In the genomic region with DNA sequence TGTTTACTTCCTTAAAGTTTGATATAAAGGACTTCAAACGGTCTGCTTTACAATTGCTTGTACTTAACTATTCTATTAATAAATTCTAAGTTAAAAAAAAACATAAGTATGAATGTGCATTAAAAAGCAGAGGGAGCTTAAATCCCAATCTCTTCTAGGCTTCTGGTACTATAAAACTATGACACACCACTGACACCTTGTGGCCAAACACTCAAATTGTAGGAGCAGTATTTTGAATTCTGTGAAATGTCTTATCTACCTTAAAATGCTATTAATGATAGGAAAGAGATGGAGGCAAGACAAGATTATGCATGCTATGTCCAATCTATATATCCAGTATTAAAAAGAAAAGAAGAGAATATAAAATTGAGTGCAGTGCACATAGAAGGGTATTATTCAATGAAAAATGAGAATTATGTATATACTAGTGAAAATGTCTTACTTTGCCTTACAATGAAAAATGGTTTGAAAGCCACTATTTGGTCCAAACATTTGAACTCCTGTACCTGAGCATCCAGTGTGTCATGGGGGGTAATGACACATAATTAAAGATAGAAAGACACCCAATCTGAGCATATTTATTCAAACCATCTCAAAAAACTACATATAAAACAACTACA, we compare ENCODE assay signal across 8 cellular contexts.
DNase-seq lines count a peak whose midpoint lies in the region; ATAC-seq and TF ChIP-seq lines count a peak whose summit lies in the region.

No MANE protein-coding gene starts in this region.

- no peak overlapping the region for H3K27ac Mint-ChIP-seq in activated CD4-positive, alpha-beta memory T cell treated with anti-CD3 and anti-CD28 coated beads for 36 hours

- H3K9me3 Mint-ChIP-seq in activated CD4-positive, alpha-beta memory T cell treated with anti-CD3 and anti-CD28 coated beads for 36 hours, result peaks cover 8% of the 10 kb centered on the region

- peak; percentile 51 for TF ChIP-seq CTCF in AG09309 (IDR thresholded peaks at IDR 0.05; ENCODE audit: control insufficient read depth, insufficient read depth, low read depth, low read length, missing control alignments)
- peak; percentile 45; the same call in 1 of the 2 replicates for TF ChIP-seq CTCF in GM12875 (IDR thresholded peaks at IDR 0.05; ENCODE audit: borderline replicate concordance, insufficient read depth, low read depth, low read length)

- DNase-seq in AG09309 (ENCODE audit: low read depth) (peak; percentile 8), NCI-H345 treated with DMSO at 0.1 percent for 48 hours (lab: John Stamatoyannopoulos, UW; ENCODE audit: unreplicated experiment) (peak; percentile 23), hepatic stellate cell (ENCODE audit: low spot score) (peak; percentile 12)
- DNase-seq in activated CD4-positive, alpha-beta memory T cell treated with anti-CD3 and anti-CD28 coated beads for 36 hours, result peak; percentile 20
- peak; percentile 5 for DNase-seq in stimulated activated CD4-positive, alpha-beta T cell treated with anti-CD3 and anti-CD28 coated beads, Interleukin-4, amount 100 ng/mL, for 1 hour
- no peak for DNase-seq in activated effector memory CD4-positive, alpha-beta T cell treated with Interleukin-2 at 50 U/mL for 16 hours

- H3K27me3 Mint-ChIP-seq in activated CD4-positive, alpha-beta memory T cell treated with anti-CD3 and anti-CD28 coated beads for 36 hours, result no peaks in the 10 kb centered on the region

- no peaks in the 10 kb centered on the region for H3K4me1 Mint-ChIP-seq in activated CD4-positive, alpha-beta memory T cell treated with anti-CD3 and anti-CD28 coated beads for 36 hours (ENCODE audit: low read depth)

- no peak overlapping the region for H3K4me3 ChIP-seq in AG09309 (ENCODE audit: control insufficient read depth, low read depth, low read length)
- no peak overlapping the region for H3K4me3 ChIP-seq in GM12875 (ENCODE audit: low read depth, low read length)

- intact Hi-C loops in activated CD4-positive, alpha-beta memory T cell treated with anti-CD3 and anti-CD28 coated beads for 36 hours (cut with micrococcal nuclease), result loop anchor here (1.0 to 5.0 kb wide), 5 partner anchors 187 to 829 kb away; no protein-coding TSS in a partner anchor

- POLR2A ChIA-PET in activated CD4-positive, alpha-beta memory T cell treated with anti-CD3 and anti-CD28 coated beads for 36 hours (lab: Charles Lee), result no interaction called here

- CTCF ChIA-PET in activated CD4-positive, alpha-beta memory T cell treated with anti-CD3 and anti-CD28 coated beads for 36 hours (lab: Charles Lee), result interaction anchor here (0.6 to 2.7 kb wide), 23 partner anchors 11 to 848 kb away, joined by 3 to 15 read pairs (median 4); a partner anchor contains a TSS

- H3K36me3 Mint-ChIP-seq in activated CD4-positive, alpha-beta memory T cell treated with anti-CD3 and anti-CD28 coated beads for 36 hours, result peaks cover 43% of the 10 kb centered on the region

- ATAC-seq in HG03457 (IDR thresholded peaks at IDR 0.05; ENCODE audit: unreplicated experiment), result no peak

- no peak overlapping the region for H3K4me3 Mint-ChIP-seq in activated CD4-positive, alpha-beta memory T cell treated with anti-CD3 and anti-CD28 coated beads for 36 hours
